ENCODE assay signal across 8 cellular contexts in genomic region chr21:43718872-43719747, GRCh38. TPM values are rescaled to one million over a fixed set of nuclear protein-coding genes. Genes with fewer than 3 reads are reported as not detected.
DNase-seq lines count a peak whose midpoint lies in the region; ATAC-seq and TF ChIP-seq lines count a peak whose summit lies in the region.

Gene PDXK (plus strand): TSS chr21:43719129. CDS start chr21:43719295, 166 bp downstream.

- WGBS in esophagus, 2 donors: 1% methylated on average over 76 to 117 of the region's 117 CpGs

- no peaks in the 10 kb centered on the region for H3K27me3 ChIP-seq in HL-60 (ENCODE audit: insufficient read depth, poor library complexity, severe bottlenecking)
- no peaks in the 10 kb centered on the region for H3K27me3 ChIP-seq in esophagus (ENCODE audit: control insufficient read depth in 1 of 2, insufficient read depth in 2 of 2, low read length in 2 of 2)
- H3K27me3 ChIP-seq in muscle layer of duodenum (ENCODE audit: low read depth, low read length): no peaks in the 10 kb centered on the region

- DNase-seq in COLO829 (ENCODE audit: low spot score) (peak; percentile 39), HL-60 (ENCODE audit: low read depth in 1 of 2, low spot score in 1 of 2) (peak; percentile 83 to 85), OCI-M2 (lab: John Stamatoyannopoulos, UW; ENCODE audit: unreplicated experiment) (peak; percentile 98)
- DNase-seq in activated T-cell treated with anti-CD3 and anti-CD28 coated beads, Interleukin-2, amount 50 U/mL, for 4 hours: peak; percentile 67
- peak; percentile 39 for DNase-seq in stimulated activated CD8-positive, alpha-beta memory T cell treated with anti-CD3 and anti-CD28 coated beads, Interleukin-7, amount 100 ng/mL, for 24 hours (ENCODE audit: low read depth)

- no peaks in the 10 kb centered on the region for H3K9me3 Mint-ChIP-seq in activated T-cell treated with anti-CD3 and anti-CD28 coated beads, Interleukin-2, amount 50 U/mL, for 4 hours

- H3K4me1 Mint-ChIP-seq in activated T-cell treated with anti-CD3 and anti-CD28 coated beads, Interleukin-2, amount 50 U/mL, for 4 hours (ENCODE audit: low read depth): peaks cover 27% of the 10 kb centered on the region

- TF ChIP-seq CTCF in HL-60 (IDR thresholded peaks at IDR 0.05; ENCODE audit: insufficient read depth, low read length): no peak

- no peaks in the 10 kb centered on the region for H3K27me3 Mint-ChIP-seq in activated T-cell treated with anti-CD3 and anti-CD28 coated beads, Interleukin-2, amount 50 U/mL, for 4 hours (ENCODE audit: low read depth)

- ATAC-seq in GM19463 (IDR thresholded peaks at IDR 0.05; ENCODE audit: unreplicated experiment): peak; percentile 58
- peak; percentile 82 to 84 for ATAC-seq in activated T-cell treated with anti-CD3 and anti-CD28 coated beads, Interleukin-2, amount 50 U/mL, for 4 hours

- H3K4me3 ChIP-seq in HL-60 (replicated peaks; ENCODE audit: insufficient read depth, low read length) (peak within 1 kb of the TSS; percentile 64), esophagus (ENCODE audit: low read depth in 1 of 2, low read length in 2 of 2) (peak within 1 kb of the TSS; percentile 82 to 93), muscle layer of duodenum (ENCODE audit: low read depth in 1 of 2, low read length in 2 of 2) (peak within 1 kb of the TSS; percentile 84 to 89)

- H3K4me1 ChIP-seq in esophagus (ENCODE audit: control insufficient read depth in 2 of 2, insufficient read depth in 2 of 2, low read length in 1 of 2) (peaks cover 13 to 27% of the 10 kb centered on the region in 2 donors), muscle layer of duodenum (ENCODE audit: control insufficient read depth in 1 of 2, insufficient read depth in 2 of 2, low read length in 2 of 2) (peaks cover 15 to 29% of the 10 kb centered on the region in 2 donors)

- no peaks in the 10 kb centered on the region for H3K36me3 Mint-ChIP-seq in activated T-cell treated with anti-CD3 and anti-CD28 coated beads, Interleukin-2, amount 50 U/mL, for 4 hours (ENCODE audit: insufficient read depth)

- H3K27ac ChIP-seq in HL-60 (replicated peaks): peak within 1 kb of the TSS; percentile 91
- peak within 1 kb of the TSS; percentile 91 to 94 for H3K27ac ChIP-seq in esophagus (ENCODE audit: low read depth in 2 of 2, low read length in 1 of 2)
- peak within 1 kb of the TSS; percentile 45 for H3K27ac ChIP-seq in muscle layer of duodenum (ENCODE audit: low read length)

- H3K4me3 Mint-ChIP-seq in activated T-cell treated with anti-CD3 and anti-CD28 coated beads, Interleukin-2, amount 50 U/mL, for 4 hours: peak within 1 kb of the TSS; percentile 83

- no peaks in the 10 kb centered on the region for H3K9me3 ChIP-seq in esophagus (ENCODE audit: control insufficient read depth in 2 of 2, insufficient read depth in 1 of 2, low read depth in 1 of 2, low read length in 1 of 2)
- no peaks in the 10 kb centered on the region for H3K9me3 ChIP-seq in muscle layer of duodenum (ENCODE audit: control insufficient read depth in 1 of 2, low read length in 2 of 2)

- H3K36me3 ChIP-seq in esophagus (ENCODE audit: control insufficient read depth in 2 of 2, insufficient read depth in 2 of 2, low read length in 1 of 2) (peaks cover 0 to 9% of the 10 kb centered on the region in 2 donors), muscle layer of duodenum (ENCODE audit: control insufficient read depth in 1 of 2, insufficient read depth in 2 of 2, low read length in 2 of 2) (peaks cover 0 to 5% of the 10 kb centered on the region in 2 donors)

RNA-seq across cellular contexts. Expression of gene PDXK, which starts in this region (rescaled TPM):
- 100 to 1,000 TPM; 101 to 114 (median 106) TPM for total RNA-seq in activated T-cell treated with anti-CD3 and anti-CD28 coated beads, Interleukin-2, amount 50 U/mL, for 4 hours
- polyA plus RNA-seq in esophagus: 10 to 100 TPM; 54.7 to 73.4 TPM

Comparison
In these comparisons a context has a peak if more than half of its experiments do, and no peak if none do; other contexts are left out.
1. Peak in every context shown above with its lines: DNase-seq, ATAC-seq, H3K4me3 ChIP-seq and H3K27ac ChIP-seq.
2. DNase-seq: peak in every context shown above with its lines; median percentile 98 in OCI-M2; 84 in HL-60; 67 in activated T-cell treated with anti-CD3 and anti-CD28 coated beads, Interleukin-2, amount 50 U/mL, for 4 hours; 39 in COLO829; 39 in stimulated activated CD8-positive, alpha-beta memory T cell treated with anti-CD3 and anti-CD28 coated beads, Interleukin-7, amount 100 ng/mL, for 24 hours.